8 cellular contexts compared by ENCODE assay signal in genomic region chr6:111011360-111012142, GRCh38. TPM values are rescaled to one million over a fixed set of nuclear protein-coding genes. Genes with fewer than 3 reads are reported as not detected.
DNase-seq lines count a peak whose midpoint lies in the region; ATAC-seq and TF ChIP-seq lines count a peak whose summit lies in the region.

No MANE protein-coding gene starts in this region.

- H3K4me1 ChIP-seq in BE2C = no peaks in the 10 kb centered on the region
- peaks cover 14% of the 10 kb centered on the region for H3K4me1 ChIP-seq in left ventricle myocardium inferior
- H3K4me1 ChIP-seq in spleen = no peaks in the 10 kb centered on the region

- H3K27ac ChIP-seq in left ventricle myocardium inferior (replicated peaks) (no peak overlapping the region), spleen (no peak overlapping the region)

- intact Hi-C loops in left ventricle myocardium inferior (cut with micrococcal nuclease) = no loop called here
- intact Hi-C loops in spleen (cut with DNase I; ENCODE audit: low total_unique reads) = no loop called here

- peaks cover 67% of the 10 kb centered on the region for H3K36me3 ChIP-seq in BE2C
- H3K36me3 ChIP-seq in left ventricle myocardium inferior = peaks cover 60% of the 10 kb centered on the region
- peaks cover 0 to 97% (median 67%) of the 10 kb centered on the region in 6 donors for H3K36me3 ChIP-seq in spleen

- ATAC-seq in GM18498 (IDR thresholded peaks at IDR 0.05; ENCODE audit: unreplicated experiment) = peak; percentile 57
- ATAC-seq in HG02588 (IDR thresholded peaks at IDR 0.05; ENCODE audit: unreplicated experiment) = no peak

- no peaks in the 10 kb centered on the region for H3K27me3 ChIP-seq in BE2C
- H3K27me3 ChIP-seq in left ventricle myocardium inferior (ENCODE audit: low read depth) = no peaks in the 10 kb centered on the region
- no peaks in the 10 kb centered on the region for H3K27me3 ChIP-seq in spleen (replicated peaks in 1 of 7)

- WGBS in spleen, 5 donors = 74 to 88% (median 83%) methylated on average over 2 of the region's 2 CpGs

- TF ChIP-seq CTCF in BE2C (IDR thresholded peaks at IDR 0.05; ENCODE audit: low read depth, low read length) (peak; percentile 83), left ventricle myocardium inferior (IDR thresholded peaks at IDR 0.05; ENCODE audit: borderline replicate concordance) (peak; percentile 65), spleen (IDR thresholded peaks at IDR 0.05 in 8 of 11, conservative IDR thresholded peaks at IDR 0.05 in 3 of 11) (peak in 9 of 11 experiments; percentile 18 to 47 (median 39))

- DNase-seq in BE2C (no peak), NCI-H1694 treated with DMSO at 0.1 percent for 48 hours (lab: John Stamatoyannopoulos, UW) (peak; percentile 48), amniotic epithelial cell (ENCODE audit: low read depth) (peak; percentile 43), left ventricle myocardium inferior (no peak), spleen (no peak), NCI-H1930 (lab: John Stamatoyannopoulos, UW) (no peak)

- TF ChIP-seq POLR2A in spleen (IDR thresholded peaks at IDR 0.05) = no peak

- no peaks in the 10 kb centered on the region for H3K9me3 ChIP-seq in BE2C
- H3K9me3 ChIP-seq in left ventricle myocardium inferior (replicated peaks) = no peaks in the 10 kb centered on the region
- no peaks in the 10 kb centered on the region for H3K9me3 ChIP-seq in spleen

- H3K4me3 ChIP-seq in BE2C (ENCODE audit: low read depth, low read length) (no peak overlapping the region), left ventricle myocardium inferior (no peak overlapping the region), spleen (no peak overlapping the region)

RNA-seq across cellular contexts. Expression of gene RPF2, which starts 29.7 kb away (rescaled TPM):
- polyA plus RNA-seq in BE2C (2012; ENCODE audit: insufficient read depth, insufficient read length, low read depth) = 51.1 TPM
- total RNA-seq in left ventricle myocardium inferior (23.9 TPM), spleen (10 to 100 TPM; 16.2 to 21.8 (median 17.5) TPM)
- 10 to 100 TPM; 16.3 to 21.9 (median 17.7) TPM for polyA plus RNA-seq in spleen

RNA-seq across cellular contexts. Expression of gene GTF3C6, which starts 53.0 kb away (rescaled TPM):
- polyA plus RNA-seq in BE2C (2012; ENCODE audit: insufficient read depth, insufficient read length, low read depth) = 81.3 TPM
- total RNA-seq in left ventricle myocardium inferior = 102 TPM
- 10 to 100 TPM; 27.7 to 54.5 (median 45.3) TPM for total RNA-seq in spleen
- polyA plus RNA-seq in spleen = 10 to 100 TPM; 46.1 to 61.5 (median 59.7) TPM

Comparison
In these comparisons a context has a peak if more than half of its experiments do, and no peak if none do; other contexts are left out.
1. DNase-seq: peak in NCI-H1694 treated with DMSO at 0.1 percent for 48 hours (single experiment) and amniotic epithelial cell (single experiment); none in BE2C (single experiment), left ventricle myocardium inferior (single experiment), spleen (single experiment) and NCI-H1930 (0 of 2).
2. Peak in every context shown above with its lines, with median percentiles within 50 percentile points of each other: CTCF ChIP-seq.